In genomic region chr4:67765928-67766327, GRCh38 we compare ENCODE assay signal across 20 cellular contexts. TPM values are rescaled to one million over a fixed set of nuclear protein-coding genes. Genes with fewer than 3 reads are reported as not detected.
"Had no signal": no experiment of that assay in that cellular context is flagged by ENCODE, and none has a peak within 500 bp of the region (broad histone marks: within the 10 kb centered on the region; RNA-seq: fewer than 3 reads in every experiment).

No MANE protein-coding gene starts in this region.

- DNase-seq: activated CD4-positive, alpha-beta memory T cell treated with anti-CD3 and anti-CD28 coated beads for 36 hours; activated CD4-positive, alpha-beta T cell treated with anti-CD3 and anti-CD28 coated beads for 36 hours; activated effector memory CD4-positive, alpha-beta T cell treated with anti-CD3 and anti-CD28 coated beads, Interleukin-2, amount 50 U/mL, for 16 hours; activated T-cell treated with anti-CD3 and anti-CD28 coated beads, Interleukin-2, amount 50 U/mL, for 4 hours; central memory CD4-positive, alpha-beta T cell; heart right ventricle; islet precursor cell; naive thymus-derived CD4-positive, alpha-beta T cell; stimulated activated CD4-positive, alpha-beta T cell treated with anti-CD3 and anti-CD28 coated beads, Interleukin-2, amount 100 ng/mL, for 48 hours; stimulated activated naive B cell treated with anti-CD40 and anti-IgM and Interleukin-4, amounts not matched to agents 10 μg/mL and 1 μg/mL and 100 μg/mL, for 72 hours; thyroid gland had no signal

- H3K36me3 Mint-ChIP-seq: activated CD4-positive, alpha-beta memory T cell treated with anti-CD3 and anti-CD28 coated beads for 36 hours had no signal

- H3K27ac Mint-ChIP-seq: activated CD4-positive, alpha-beta memory T cell treated with anti-CD3 and anti-CD28 coated beads for 36 hours; activated CD4-positive, alpha-beta T cell treated with anti-CD3 and anti-CD28 coated beads for 36 hours; activated naive CD4-positive, alpha-beta T cell treated with anti-CD3 and anti-CD28 coated beads, Interleukin-2, amount 50 U/mL, for 24 hours; naive thymus-derived CD4-positive, alpha-beta T cell; stimulated activated naive B cell treated with anti-CD40 and anti-IgM and Interleukin-4, amounts not matched to agents 10 μg/mL and 1 μg/mL and 100 μg/mL, for 72 hours; T-helper 1 cell treated with Interleukin-12 subunit alpha and Interleukin-12 subunit beta and Interleukin-4 antibody, amounts not matched to agents 30 μg/mL and 1 μg/mL, for 36 hours had no signal

- H3K27me3 Mint-ChIP-seq: activated CD4-positive, alpha-beta memory T cell treated with anti-CD3 and anti-CD28 coated beads for 36 hours; activated CD4-positive, alpha-beta T cell treated with anti-CD3 and anti-CD28 coated beads for 36 hours; activated naive CD4-positive, alpha-beta T cell treated with anti-CD3 and anti-CD28 coated beads, Interleukin-2, amount 50 U/mL, for 24 hours; naive thymus-derived CD4-positive, alpha-beta T cell; stimulated activated naive B cell treated with anti-CD40 and anti-IgM and Interleukin-4, amounts not matched to agents 10 μg/mL and 1 μg/mL and 100 μg/mL, for 72 hours had no signal

- H3K4me3 Mint-ChIP-seq: activated CD4-positive, alpha-beta memory T cell treated with anti-CD3 and anti-CD28 coated beads for 36 hours; activated CD4-positive, alpha-beta T cell treated with anti-CD3 and anti-CD28 coated beads for 36 hours; activated naive CD4-positive, alpha-beta T cell treated with anti-CD3 and anti-CD28 coated beads, Interleukin-2, amount 50 U/mL, for 24 hours; activated T-cell treated with anti-CD3 and anti-CD28 coated beads, Interleukin-2, amount 50 U/mL, for 4 hours; naive thymus-derived CD4-positive, alpha-beta T cell; stimulated activated naive B cell treated with anti-CD40 and anti-IgM and Interleukin-4, amounts not matched to agents 10 μg/mL and 1 μg/mL and 100 μg/mL, for 72 hours; T-helper 1 cell treated with Interleukin-12 subunit alpha and Interleukin-12 subunit beta and Interleukin-4 antibody, amounts not matched to agents 30 μg/mL and 1 μg/mL, for 36 hours had no signal

- ATAC-seq: activated CD4-positive, alpha-beta T cell treated with anti-CD3 and anti-CD28 coated beads for 36 hours; activated T-cell treated with anti-CD3 and anti-CD28 coated beads, Interleukin-2, amount 50 U/mL, for 4 hours; gastroesophageal sphincter; heart right ventricle; left lobe of liver; naive thymus-derived CD4-positive, alpha-beta T cell; stimulated activated naive B cell treated with anti-CD40 and anti-IgM and Interleukin-4, amounts not matched to agents 10 μg/mL and 1 μg/mL and 100 μg/mL, for 72 hours had no signal

- H3K9ac ChIP-seq: parathyroid adenoma had no signal

- H3K4me1 ChIP-seq: gastroesophageal sphincter, heart right ventricle, parathyroid adenoma, thyroid gland had no signal

- H3K27ac ChIP-seq: coronary artery, gastroesophageal sphincter, heart right ventricle, parathyroid adenoma, thyroid gland had no signal

- H3K9me3 ChIP-seq: gastroesophageal sphincter, thyroid gland had no signal

- H3K36me3 ChIP-seq: gastroesophageal sphincter, heart right ventricle, thyroid gland had no signal

- H3K4me3 ChIP-seq: coronary artery, gastroesophageal sphincter, heart right ventricle, thyroid gland had no signal

- H3K27me3 ChIP-seq: gastroesophageal sphincter, heart right ventricle, thyroid gland had no signal

- H3K9me3 Mint-ChIP-seq: activated CD4-positive, alpha-beta memory T cell treated with anti-CD3 and anti-CD28 coated beads for 36 hours; activated naive CD4-positive, alpha-beta T cell treated with anti-CD3 and anti-CD28 coated beads, Interleukin-2, amount 50 U/mL, for 24 hours; activated T-cell treated with anti-CD3 and anti-CD28 coated beads, Interleukin-2, amount 50 U/mL, for 4 hours; naive thymus-derived CD4-positive, alpha-beta T cell; stimulated activated naive B cell treated with anti-CD40 and anti-IgM and Interleukin-4, amounts not matched to agents 10 μg/mL and 1 μg/mL and 100 μg/mL, for 72 hours; T-helper 1 cell treated with Interleukin-12 subunit alpha and Interleukin-12 subunit beta and Interleukin-4 antibody, amounts not matched to agents 30 μg/mL and 1 μg/mL, for 36 hours had no signal

RNA-seq across cellular contexts. Expression of gene GNRHR, which starts 11.7 kb away (rescaled TPM):
- total RNA-seq: activated CD4-positive, alpha-beta memory T cell treated with anti-CD3 and anti-CD28 coated beads for 36 hours; activated CD4-positive, alpha-beta T cell treated with anti-CD3 and anti-CD28 coated beads for 36 hours; activated T-cell treated with anti-CD3 and anti-CD28 coated beads, Interleukin-2, amount 50 U/mL, for 4 hours; gastroesophageal sphincter; heart right ventricle; left lobe of liver; mononuclear cell; naive thymus-derived CD4-positive, alpha-beta T cell; renal cortical epithelial cell; thyroid gland; urinary bladder had no signal
